In genomic region chr1:159916240-159917051, GRCh38 we compare ENCODE assay signal across 9 cellular contexts. TPM values are rescaled to one million over a fixed set of nuclear protein-coding genes. Genes with fewer than 3 reads are reported as not detected.
DNase-seq lines count a peak whose midpoint lies in the region; ATAC-seq lines count a peak whose summit lies in the region.
"Had no signal": no experiment of that assay in that cellular context is flagged by ENCODE, and none has a peak within 500 bp of the region (broad histone marks: within the 10 kb centered on the region; RNA-seq: fewer than 3 reads in every experiment).

No MANE protein-coding gene starts in this region.

- H3K4me1 ChIP-seq in esophagus (ENCODE audit: control insufficient read depth in 2 of 2, insufficient read depth in 2 of 2, low read length in 1 of 2) = peaks cover 4 to 21% of the 10 kb centered on the region in 2 donors

- H3K27me3 ChIP-seq in esophagus (ENCODE audit: control insufficient read depth in 1 of 2, insufficient read depth in 2 of 2, low read length in 2 of 2) = no peaks in the 10 kb centered on the region

- peak overlapping the region; percentile 74 to 75 for H3K27ac ChIP-seq in esophagus (ENCODE audit: low read depth in 2 of 2, low read length in 1 of 2)

- H3K36me3 ChIP-seq in esophagus (ENCODE audit: control insufficient read depth in 2 of 2, insufficient read depth in 2 of 2, low read length in 1 of 2) = peaks cover 19 to 25% of the 10 kb centered on the region in 2 donors

- no peak overlapping the region for H3K4me3 ChIP-seq in esophagus (ENCODE audit: low read depth in 1 of 2, low read length in 2 of 2)

- ATAC-seq in HG02759 (IDR thresholded peaks at IDR 0.05; ENCODE audit: unreplicated experiment) (no peak), GM18909 (IDR thresholded peaks at IDR 0.05; ENCODE audit: poor library complexity, unreplicated experiment) (no peak)

- H3K9me3 ChIP-seq in esophagus (ENCODE audit: control insufficient read depth in 2 of 2, insufficient read depth in 1 of 2, low read depth in 1 of 2, low read length in 1 of 2) = no peaks in the 10 kb centered on the region

- 37 to 41% methylated on average over 9 of the region's 9 CpGs for WGBS in esophagus, 2 donors

- DNase-seq in NCI-H748 (lab: John Stamatoyannopoulos, UW; ENCODE audit: unreplicated experiment) (peak; percentile 37), NCI-H748 treated with DMSO at 0.1 percent for 48 hours (lab: John Stamatoyannopoulos, UW) (no peak), NCI-H82 treated with DMSO at 0.1 percent for 48 hours (lab: John Stamatoyannopoulos, UW; ENCODE audit: unreplicated experiment) (peak; percentile 18), non-pigmented ciliary epithelial cell (ENCODE audit: low read depth) (peak; percentile 63), NCI-H1105 treated with DMSO at 0.1 percent for 48 hours (lab: John Stamatoyannopoulos, UW) (no peak)
- DNase-seq: DND-41 had no signal

RNA-seq across cellular contexts. Expression of gene TAGLN2, which starts 8.9 kb away (rescaled TPM):
- polyA plus RNA-seq in esophagus = 100 to 1,000 TPM; 309 to 366 TPM

RNA-seq across cellular contexts. Expression of gene CFAP45, which starts 16.5 kb away (rescaled TPM):
- under 1 TPM; 0.44 to 0.61 TPM for polyA plus RNA-seq in esophagus

RNA-seq across cellular contexts. Expression of gene IGSF9, which starts 29.0 kb away (rescaled TPM):
- 10 to 100 TPM in 1 of 2 donors, 1 to 10 TPM in 1; 7.4 to 16.1 TPM for polyA plus RNA-seq in esophagus

RNA-seq across cellular contexts. Expression of gene SLAMF9, which starts 37.6 kb away (rescaled TPM):
- under 1 TPM; 0.05 to 0.14 TPM for polyA plus RNA-seq in esophagus

RNA-seq across cellular contexts. Expression of gene VSIG8, which starts 54.0 kb away (rescaled TPM):
- polyA plus RNA-seq in esophagus = 1 to 10 TPM; 4.2 to 4.4 TPM

Comparison
In these comparisons a context has a peak if more than half of its experiments do, and no peak if none do; other contexts are left out.
1. DNase-seq: peak in NCI-H748 (single experiment), NCI-H82 treated with DMSO at 0.1 percent for 48 hours (single experiment) and non-pigmented ciliary epithelial cell (single experiment); none in NCI-H748 treated with DMSO at 0.1 percent for 48 hours (single experiment) and NCI-H1105 treated with DMSO at 0.1 percent for 48 hours (single experiment).